Comparison of ENCODE assay signal across 23 cellular contexts in the genomic region with DNA sequence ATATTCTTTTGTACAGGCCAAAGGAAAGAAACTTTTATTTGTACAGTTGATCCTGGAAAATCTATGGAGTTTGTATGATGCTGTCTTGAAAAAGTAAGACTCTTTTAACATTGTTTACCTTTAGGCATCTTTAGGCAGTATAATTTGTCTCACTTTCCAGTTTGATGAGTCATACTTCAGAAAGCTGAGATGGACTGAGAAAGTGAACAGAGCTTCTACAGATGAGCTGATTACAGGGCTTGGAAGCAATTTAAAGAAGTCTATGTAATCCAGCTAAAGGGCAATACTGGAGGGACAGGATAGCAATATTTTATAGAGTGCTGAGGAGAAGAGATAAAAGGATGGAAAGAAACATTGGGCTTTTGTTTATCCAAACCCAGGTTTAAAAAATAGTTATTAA.
DNase-seq lines count a peak whose midpoint lies in the region; TF ChIP-seq lines count a peak whose summit lies in the region.
"Had no signal": no experiment of that assay in that cellular context is flagged by ENCODE, and none has a peak within 500 bp of the region (broad histone marks: within the 10 kb centered on the region; RNA-seq: fewer than 3 reads in every experiment).

No MANE protein-coding gene starts in this region.

- no peak overlapping the region for H3K4me3 ChIP-seq in epithelial cell of esophagus (ENCODE audit: low read length)
- H3K4me3 ChIP-seq: BLaER1 treated with 17β-estradiol and CSF1 and Interleukin-3, amounts not matched to agents 10 nM and 100 nM; gastroesophageal sphincter; lung; prostate gland; SJSA1; upper lobe of right lung had no signal

- no peak overlapping the region for H3K27ac ChIP-seq in RWPE1
- H3K27ac ChIP-seq: 22Rv1; BLaER1 treated with 17β-estradiol and CSF1 and Interleukin-3, amounts not matched to agents 10 nM and 100 nM; gastroesophageal sphincter; prostate gland; SJSA1; upper lobe of right lung had no signal

- no peak for TF ChIP-seq CTCF in RWPE1 (conservative IDR thresholded peaks at IDR 0.05; ENCODE audit: low read depth)
- TF ChIP-seq CTCF in epithelial cell of esophagus (IDR thresholded peaks at IDR 0.05; ENCODE audit: insufficient read depth, low read depth, low read length, missing control alignments): no peak

- peak; percentile 0 for DNase-seq in DMS 273 (lab: John Stamatoyannopoulos, UW; ENCODE audit: unreplicated experiment)
- no peak for DNase-seq in DMS 273 treated with DMSO at 0.1 percent for 48 hours (lab: John Stamatoyannopoulos, UW)
- peak; percentile 5 for DNase-seq in RWPE1 (ENCODE audit: low spot score)
- DNase-seq in epithelial cell of esophagus (ENCODE audit: low read depth): peak; percentile 51
- DNase-seq in renal cortical epithelial cell (ENCODE audit: low read depth): peak; percentile 41
- DNase-seq in SK-N-DZ (ENCODE audit: low spot score): no peak
- no peak for DNase-seq in stimulated activated CD4-positive, alpha-beta T cell treated with anti-CD3 and anti-CD28 coated beads, Interleukin-2, amount 100 ng/mL, for 48 hours
- DNase-seq in NCI-H1105 (lab: John Stamatoyannopoulos, UW): no peak
- DNase-seq: activated CD4-positive, alpha-beta T cell treated with anti-CD3 and anti-CD28 coated beads, Interleukin-2, amount 50 U/mL, for 1 hour; activated T-cell treated with anti-CD3 and anti-CD28 coated beads for 4 hours; caudate nucleus; effector CD4-positive, alpha-beta T cell; KG1; NCI-H1436; NCI-H446; stimulated activated naive CD4-positive, alpha-beta T cell treated with Interleukin-2 at 50 U/mL for 16 hours; upper lobe of right lung had no signal

- CTCF ChIA-PET in RWPE1 (lab: Yijun Ruan, JAX): no interaction called here

- POLR2A ChIA-PET in RWPE1 (lab: Yijun Ruan, JAX; ENCODE audit: low non-redundant PET): interaction anchor here (1.2 kb wide), 1 partner anchor 9 kb away, joined by 4 read pairs; no protein-coding TSS in a partner anchor

Comparison
In these comparisons a context has a peak if more than half of its experiments do, and no peak if none do; other contexts are left out.
1. DNase-seq: peak in DMS 273 (single experiment), RWPE1 (single experiment), epithelial cell of esophagus (single experiment) and renal cortical epithelial cell (single experiment); none in DMS 273 treated with DMSO at 0.1 percent for 48 hours (single experiment), SK-N-DZ (single experiment), stimulated activated CD4-positive, alpha-beta T cell treated with anti-CD3 and anti-CD28 coated beads, Interleukin-2, amount 100 ng/mL, for 48 hours (0 of 2) and NCI-H1105 (single experiment).